ENCODE assay signal across 17 cellular contexts in the genomic region with DNA sequence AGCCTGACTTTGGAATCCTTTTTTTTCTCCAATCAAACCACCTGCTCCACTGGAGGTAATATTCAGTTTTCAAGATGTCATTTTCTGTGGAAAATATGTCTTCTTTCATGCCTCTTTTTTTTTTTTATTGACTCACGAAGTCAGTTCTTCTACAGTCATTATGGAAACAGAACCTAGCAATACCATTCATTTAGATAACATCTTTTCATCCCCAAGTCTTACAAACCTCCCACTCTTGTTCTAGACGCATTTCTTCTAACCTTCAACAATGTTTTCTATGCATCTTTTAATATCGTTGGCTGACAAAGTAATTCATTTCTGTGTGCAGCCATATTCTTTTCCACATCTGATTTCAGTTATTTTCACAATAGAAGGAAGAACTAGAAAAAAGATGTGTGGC.
A peak's percentile ranks its signal among the peaks of the same experiment; 100 is the strongest.
DNase-seq lines count a peak whose midpoint lies in the region; ATAC-seq and FAIRE-seq lines count a peak whose summit lies in the region.
"Had no signal": no experiment of that assay in that cellular context is flagged by ENCODE, and none has a peak within 500 bp of the region (broad histone marks: within the 10 kb centered on the region; RNA-seq: fewer than 3 reads in every experiment).

No MANE protein-coding gene starts in this region.

- POLR2A ChIA-PET in CD8-positive, alpha-beta memory T cell (lab: Charles Lee), result no interaction called here

- H3K4me1 ChIP-seq in CD8-positive, alpha-beta memory T cell (ENCODE audit: insufficient read depth, low read length), result no peaks in the 10 kb centered on the region
- H3K4me1 ChIP-seq: Caco-2 had no signal

- H3K27ac ChIP-seq in CD8-positive, alpha-beta memory T cell (ENCODE audit: low read depth, low read length), result no peak overlapping the region

- intact Hi-C loops in activated T-helper 1 cell treated with anti-CD3 and anti-CD28 coated beads, Interleukin-12 subunit alpha, Interleukin-12 subunit beta, Interleukin-2, Interleukin-4 antibody, amounts not matched to agents 30 ng/mL and 10 ng/mL and 1 ng/mL, durations not matched to agents 14 hours and 24 hours and 36 hours (cut with micrococcal nuclease), result no loop called here

- peak; percentile 86 for ATAC-seq in stimulated activated effector memory CD8-positive, alpha-beta T cell treated with anti-CD3 and anti-CD28 coated beads, Interleukin-12 subunit alpha, Interleukin-12 subunit beta, amount 100 ng/mL, for 72 hours

- H3K27ac Mint-ChIP-seq in activated T-cell treated with anti-CD3 and anti-CD28 coated beads, Interleukin-2, amount 50 U/mL, for 24 hours, result peak overlapping the region; percentile 15
- peak overlapping the region; percentile 41 for H3K27ac Mint-ChIP-seq in activated T-helper 1 cell treated with anti-CD3 and anti-CD28 coated beads, Interleukin-12 subunit alpha, Interleukin-12 subunit beta, Interleukin-2, Interleukin-4 antibody, amounts not matched to agents 30 ng/mL and 10 ng/mL and 1 ng/mL, durations not matched to agents 14 hours and 24 hours and 36 hours
- H3K27ac Mint-ChIP-seq in stimulated activated effector memory CD8-positive, alpha-beta T cell treated with anti-CD3 and anti-CD28 coated beads, Interleukin-12 subunit alpha, Interleukin-12 subunit beta, amount 100 ng/mL, for 72 hours, result no peak overlapping the region
- no peak overlapping the region for H3K27ac Mint-ChIP-seq in CD8-positive, alpha-beta memory T cell
- H3K27ac Mint-ChIP-seq: CD4-positive, alpha-beta memory T cell had no signal

- H3K4me3 ChIP-seq in CD8-positive, alpha-beta memory T cell (ENCODE audit: low read length), result no peak overlapping the region

- no peaks in the 10 kb centered on the region for H3K36me3 Mint-ChIP-seq in activated T-cell treated with anti-CD3 and anti-CD28 coated beads, Interleukin-2, amount 50 U/mL, for 24 hours (ENCODE audit: low read depth)
- H3K36me3 Mint-ChIP-seq in activated T-helper 1 cell treated with anti-CD3 and anti-CD28 coated beads, Interleukin-12 subunit alpha, Interleukin-12 subunit beta, Interleukin-2, Interleukin-4 antibody, amounts not matched to agents 30 ng/mL and 10 ng/mL and 1 ng/mL, durations not matched to agents 14 hours and 24 hours and 36 hours (ENCODE audit: low read depth), result no peaks in the 10 kb centered on the region
- no peaks in the 10 kb centered on the region for H3K36me3 Mint-ChIP-seq in stimulated activated effector memory CD8-positive, alpha-beta T cell treated with anti-CD3 and anti-CD28 coated beads, Interleukin-12 subunit alpha, Interleukin-12 subunit beta, amount 100 ng/mL, for 72 hours
- H3K36me3 Mint-ChIP-seq in CD8-positive, alpha-beta memory T cell, result peaks cover 0 to 4% (median 0%) of the 10 kb centered on the region in 3 donors
- H3K36me3 Mint-ChIP-seq: CD4-positive, alpha-beta memory T cell had no signal

- no peaks in the 10 kb centered on the region for H3K9me3 Mint-ChIP-seq in activated T-cell treated with anti-CD3 and anti-CD28 coated beads, Interleukin-2, amount 50 U/mL, for 24 hours
- peaks cover 3% of the 10 kb centered on the region for H3K9me3 Mint-ChIP-seq in activated T-helper 1 cell treated with anti-CD3 and anti-CD28 coated beads, Interleukin-12 subunit alpha, Interleukin-12 subunit beta, Interleukin-2, Interleukin-4 antibody, amounts not matched to agents 30 ng/mL and 10 ng/mL and 1 ng/mL, durations not matched to agents 14 hours and 24 hours and 36 hours
- H3K9me3 Mint-ChIP-seq in stimulated activated effector memory CD8-positive, alpha-beta T cell treated with anti-CD3 and anti-CD28 coated beads, Interleukin-12 subunit alpha, Interleukin-12 subunit beta, amount 100 ng/mL, for 72 hours, result no peaks in the 10 kb centered on the region
- no peaks in the 10 kb centered on the region for H3K9me3 Mint-ChIP-seq in CD8-positive, alpha-beta memory T cell
- H3K9me3 Mint-ChIP-seq: CD4-positive, alpha-beta memory T cell had no signal

- H3K4me1 Mint-ChIP-seq in activated T-cell treated with anti-CD3 and anti-CD28 coated beads, Interleukin-2, amount 50 U/mL, for 24 hours (ENCODE audit: low read depth), result peaks cover 9% of the 10 kb centered on the region
- H3K4me1 Mint-ChIP-seq in activated T-helper 1 cell treated with anti-CD3 and anti-CD28 coated beads, Interleukin-12 subunit alpha, Interleukin-12 subunit beta, Interleukin-2, Interleukin-4 antibody, amounts not matched to agents 30 ng/mL and 10 ng/mL and 1 ng/mL, durations not matched to agents 14 hours and 24 hours and 36 hours (ENCODE audit: low read depth), result no peaks in the 10 kb centered on the region
- peaks cover 11% of the 10 kb centered on the region for H3K4me1 Mint-ChIP-seq in stimulated activated effector memory CD8-positive, alpha-beta T cell treated with anti-CD3 and anti-CD28 coated beads, Interleukin-12 subunit alpha, Interleukin-12 subunit beta, amount 100 ng/mL, for 72 hours
- no peaks in the 10 kb centered on the region for H3K4me1 Mint-ChIP-seq in CD8-positive, alpha-beta memory T cell

- H3K27me3 ChIP-seq in CD8-positive, alpha-beta memory T cell (ENCODE audit: insufficient read depth, low read length, poor library complexity, severe bottlenecking), result no peaks in the 10 kb centered on the region

- FAIRE-seq in HTR-8/SVneo (lab: Jason Lieb, UNC), result peak; percentile 26
- FAIRE-seq: G401.6, GM12892, H1 had no signal

- H3K36me3 ChIP-seq in CD8-positive, alpha-beta memory T cell (ENCODE audit: insufficient read depth, low read length), result no peaks in the 10 kb centered on the region

- no peak overlapping the region for H3K4me3 Mint-ChIP-seq in activated T-cell treated with anti-CD3 and anti-CD28 coated beads, Interleukin-2, amount 50 U/mL, for 24 hours
- no peak overlapping the region for H3K4me3 Mint-ChIP-seq in activated T-helper 1 cell treated with anti-CD3 and anti-CD28 coated beads, Interleukin-12 subunit alpha, Interleukin-12 subunit beta, Interleukin-2, Interleukin-4 antibody, amounts not matched to agents 30 ng/mL and 10 ng/mL and 1 ng/mL, durations not matched to agents 14 hours and 24 hours and 36 hours
- no peak overlapping the region for H3K4me3 Mint-ChIP-seq in stimulated activated effector memory CD8-positive, alpha-beta T cell treated with anti-CD3 and anti-CD28 coated beads, Interleukin-12 subunit alpha, Interleukin-12 subunit beta, amount 100 ng/mL, for 72 hours
- no peak overlapping the region for H3K4me3 Mint-ChIP-seq in CD8-positive, alpha-beta memory T cell
- H3K4me3 Mint-ChIP-seq: CD4-positive, alpha-beta memory T cell had no signal

- H3K27me3 Mint-ChIP-seq in activated T-cell treated with anti-CD3 and anti-CD28 coated beads, Interleukin-2, amount 50 U/mL, for 24 hours, result peaks cover 2% of the 10 kb centered on the region
- H3K27me3 Mint-ChIP-seq in activated T-helper 1 cell treated with anti-CD3 and anti-CD28 coated beads, Interleukin-12 subunit alpha, Interleukin-12 subunit beta, Interleukin-2, Interleukin-4 antibody, amounts not matched to agents 30 ng/mL and 10 ng/mL and 1 ng/mL, durations not matched to agents 14 hours and 24 hours and 36 hours (ENCODE audit: insufficient read depth), result peaks cover 19% of the 10 kb centered on the region
- peaks cover 3 to 9% of the 10 kb centered on the region in 2 donors for H3K27me3 Mint-ChIP-seq in CD8-positive, alpha-beta memory T cell

- no peaks in the 10 kb centered on the region for H3K9me3 ChIP-seq in CD8-positive, alpha-beta memory T cell (ENCODE audit: low read length)
- H3K9me3 ChIP-seq: Caco-2 had no signal

- CTCF ChIA-PET in CD8-positive, alpha-beta memory T cell (lab: Charles Lee), result no interaction called here

- no peak for DNase-seq in activated T-cell treated with anti-CD3 and anti-CD28 coated beads, Interleukin-2, amount 50 U/mL, for 24 hours
- no peak for DNase-seq in activated T-cell treated with anti-CD3 and anti-CD28 coated beads, Interleukin-2, amount 50 U/mL, for 48 hours
- DNase-seq in HTR-8/SVneo (ENCODE audit: insufficient read length, low spot score) (no peak), NCI-H524 treated with DMSO at 0.1 percent for 48 hours (lab: John Stamatoyannopoulos, UW) (no peak)
- DNase-seq in activated T-helper 1 cell treated with anti-CD3 and anti-CD28 coated beads, Interleukin-12 subunit alpha, Interleukin-12 subunit beta, Interleukin-2, Interleukin-4 antibody, amounts not matched to agents 30 ng/mL and 10 ng/mL and 1 ng/mL, durations not matched to agents 14 hours and 24 hours and 36 hours (ENCODE audit: low spot score), result no peak
- DNase-seq in stimulated activated effector memory CD8-positive, alpha-beta T cell treated with anti-CD3 and anti-CD28 coated beads, Interleukin-12 subunit alpha, Interleukin-12 subunit beta, amount 100 ng/mL, for 72 hours (ENCODE audit: low spot score in 2 of 2), result no peak
- no peak for DNase-seq in CD8-positive, alpha-beta memory T cell
- DNase-seq: C1 segment of cervical spinal cord; Caco-2; CD4-positive, alpha-beta memory T cell; DMS153; DND-41; H7; HCEC 1CT had no signal

Comparison
In these comparisons a context has a peak if more than half of its experiments do, and no peak if none do; other contexts are left out.
1. H3K27ac Mint-ChIP-seq: peak in activated T-cell treated with anti-CD3 and anti-CD28 coated beads, Interleukin-2, amount 50 U/mL, for 24 hours (single experiment) and activated T-helper 1 cell treated with anti-CD3 and anti-CD28 coated beads, Interleukin-12 subunit alpha, Interleukin-12 subunit beta, Interleukin-2, Interleukin-4 antibody, amounts not matched to agents 30 ng/mL and 10 ng/mL and 1 ng/mL, durations not matched to agents 14 hours and 24 hours and 36 hours (single experiment); none in stimulated activated effector memory CD8-positive, alpha-beta T cell treated with anti-CD3 and anti-CD28 coated beads, Interleukin-12 subunit alpha, Interleukin-12 subunit beta, amount 100 ng/mL, for 72 hours (single experiment) and CD8-positive, alpha-beta memory T cell (0 of 8).